ENCODE assay signal across 2 cellular contexts in the genomic region with DNA sequence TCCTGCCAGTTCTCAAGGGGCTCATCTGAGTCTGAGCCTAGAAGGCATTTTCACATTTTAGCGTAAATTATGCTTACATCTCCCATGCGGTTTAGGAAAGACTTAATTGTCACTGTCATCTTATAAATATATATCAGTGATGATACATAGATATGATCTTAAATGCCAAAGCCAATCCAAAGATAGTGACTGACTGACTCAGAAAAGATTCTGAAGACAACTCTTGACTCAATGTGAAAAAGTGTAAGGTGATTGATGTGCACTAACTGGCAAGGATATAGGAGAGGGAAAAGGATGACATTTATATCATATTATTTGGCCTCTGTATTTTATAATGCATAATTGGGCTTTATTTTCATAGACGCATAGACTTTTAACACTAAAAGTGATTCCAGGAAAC.
TF ChIP-seq lines count a peak whose summit lies in the region.

No MANE protein-coding gene starts in this region.

TF ChIP-seq in IMR-90, 13 proteins besides CTCF, POLR2A, EP300 and RAD21:
- TF ChIP-seq, protein P1, sequence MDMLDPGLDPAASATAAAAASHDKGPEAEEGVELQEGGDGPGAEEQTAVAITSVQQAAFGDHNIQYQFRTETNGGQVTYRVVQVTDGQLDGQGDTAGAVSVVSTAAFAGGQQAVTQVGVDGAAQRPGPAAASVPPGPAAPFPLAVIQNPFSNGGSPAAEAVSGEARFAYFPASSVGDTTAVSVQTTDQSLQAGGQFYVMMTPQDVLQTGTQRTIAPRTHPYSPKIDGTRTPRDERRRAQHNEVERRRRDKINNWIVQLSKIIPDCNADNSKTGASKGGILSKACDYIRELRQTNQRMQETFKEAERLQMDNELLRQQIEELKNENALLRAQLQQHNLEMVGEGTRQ (IDR thresholded peaks at IDR 0.05; ENCODE audit: low read depth, low read length): no peak
- no peak for TF ChIP-seq RCOR1 (IDR thresholded peaks at IDR 0.05; ENCODE audit: insufficient replicate concordance, low read length)
- no peak for TF ChIP-seq CEBPB (IDR thresholded peaks at IDR 0.05; ENCODE audit: low read depth, low read length)
- no peak for TF ChIP-seq RFX5 (IDR thresholded peaks at IDR 0.05; ENCODE audit: low read depth, low read length)
- TF ChIP-seq, protein P2, sequence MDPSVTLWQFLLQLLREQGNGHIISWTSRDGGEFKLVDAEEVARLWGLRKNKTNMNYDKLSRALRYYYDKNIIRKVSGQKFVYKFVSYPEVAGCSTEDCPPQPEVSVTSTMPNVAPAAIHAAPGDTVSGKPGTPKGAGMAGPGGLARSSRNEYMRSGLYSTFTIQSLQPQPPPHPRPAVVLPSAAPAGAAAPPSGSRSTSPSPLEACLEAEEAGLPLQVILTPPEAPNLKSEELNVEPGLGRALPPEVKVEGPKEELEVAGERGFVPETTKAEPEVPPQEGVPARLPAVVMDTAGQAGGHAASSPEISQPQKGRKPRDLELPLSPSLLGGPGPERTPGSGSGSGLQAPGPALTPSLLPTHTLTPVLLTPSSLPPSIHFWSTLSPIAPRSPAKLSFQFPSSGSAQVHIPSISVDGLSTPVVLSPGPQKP (IDR thresholded peaks at IDR 0.05; ENCODE audit: borderline replicate concordance, low read depth, low read length): no peak
- TF ChIP-seq MAFK (IDR thresholded peaks at IDR 0.05; ENCODE audit: low read depth, low read length): no peak
- TF ChIP-seq NFE2L2 (IDR thresholded peaks at IDR 0.05; ENCODE audit: low read depth, low read length): no peak
- no peak for TF ChIP-seq SMC3 (IDR thresholded peaks at IDR 0.05; ENCODE audit: low read depth, low read length)
- no peak for TF ChIP-seq FOS (IDR thresholded peaks at IDR 0.05; ENCODE audit: low read depth, low read length)
- no peak for TF ChIP-seq BHLHE40 (IDR thresholded peaks at IDR 0.05; ENCODE audit: low read depth, low read length)
- TF ChIP-seq MAZ (IDR thresholded peaks at IDR 0.05; ENCODE audit: borderline replicate concordance, low read depth, low read length): no peak
- TF ChIP-seq CHD1 (IDR thresholded peaks at IDR 0.05; ENCODE audit: low read depth, low read length): no peak
- no peak for TF ChIP-seq MXI1 (IDR thresholded peaks at IDR 0.05; ENCODE audit: borderline replicate concordance, low read depth, low read length)

TF ChIP-seq in neural cell, 6 proteins besides CTCF, POLR2A, EP300 and RAD21 (continued from another document):
- TF ChIP-seq, protein P3, sequence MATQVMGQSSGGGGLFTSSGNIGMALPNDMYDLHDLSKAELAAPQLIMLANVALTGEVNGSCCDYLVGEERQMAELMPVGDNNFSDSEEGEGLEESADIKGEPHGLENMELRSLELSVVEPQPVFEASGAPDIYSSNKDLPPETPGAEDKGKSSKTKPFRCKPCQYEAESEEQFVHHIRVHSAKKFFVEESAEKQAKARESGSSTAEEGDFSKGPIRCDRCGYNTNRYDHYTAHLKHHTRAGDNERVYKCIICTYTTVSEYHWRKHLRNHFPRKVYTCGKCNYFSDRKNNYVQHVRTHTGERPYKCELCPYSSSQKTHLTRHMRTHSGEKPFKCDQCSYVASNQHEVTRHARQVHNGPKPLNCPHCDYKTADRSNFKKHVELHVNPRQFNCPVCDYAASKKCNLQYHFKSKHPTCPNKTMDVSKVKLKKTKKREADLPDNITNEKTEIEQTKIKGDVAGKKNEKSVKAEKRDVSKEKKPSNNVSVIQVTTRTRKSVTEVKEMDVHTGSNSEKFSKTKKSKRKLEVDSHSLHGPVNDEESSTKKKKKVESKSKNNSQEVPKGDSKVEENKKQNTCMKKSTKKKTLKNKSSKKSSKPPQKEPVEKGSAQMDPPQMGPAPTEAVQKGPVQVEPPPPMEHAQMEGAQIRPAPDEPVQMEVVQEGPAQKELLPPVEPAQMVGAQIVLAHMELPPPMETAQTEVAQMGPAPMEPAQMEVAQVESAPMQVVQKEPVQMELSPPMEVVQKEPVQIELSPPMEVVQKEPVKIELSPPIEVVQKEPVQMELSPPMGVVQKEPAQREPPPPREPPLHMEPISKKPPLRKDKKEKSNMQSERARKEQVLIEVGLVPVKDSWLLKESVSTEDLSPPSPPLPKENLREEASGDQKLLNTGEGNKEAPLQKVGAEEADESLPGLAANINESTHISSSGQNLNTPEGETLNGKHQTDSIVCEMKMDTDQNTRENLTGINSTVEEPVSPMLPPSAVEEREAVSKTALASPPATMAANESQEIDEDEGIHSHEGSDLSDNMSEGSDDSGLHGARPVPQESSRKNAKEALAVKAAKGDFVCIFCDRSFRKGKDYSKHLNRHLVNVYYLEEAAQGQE (IDR thresholded peaks at IDR 0.05; ENCODE audit: borderline replicate concordance): no peak
TF ChIP-seq in neural cell: peak in this region for 0.
